21 cellular contexts compared by ENCODE assay signal in the genomic region with DNA sequence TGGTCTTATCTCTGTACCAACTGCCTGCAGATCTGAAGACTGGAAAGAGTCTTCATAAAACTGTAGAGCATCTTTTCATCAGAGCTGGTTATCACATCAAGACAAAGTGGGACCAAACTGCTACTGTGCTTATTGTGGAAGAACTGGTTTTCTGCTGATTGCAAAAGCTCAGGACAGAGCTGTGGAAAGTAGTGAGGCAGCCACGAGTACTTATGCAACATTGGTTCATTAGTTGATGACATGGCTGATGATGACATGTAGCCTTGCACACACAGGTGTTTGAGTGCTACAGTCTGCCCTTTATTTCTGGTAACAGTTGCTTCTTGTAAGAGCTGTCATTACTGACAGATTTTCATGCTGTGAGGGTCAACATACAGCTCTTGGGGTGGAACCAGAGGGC.
DNase-seq lines count a peak whose midpoint lies in the region; ATAC-seq and TF ChIP-seq lines count a peak whose summit lies in the region.
"Had no signal": no experiment of that assay in that cellular context is flagged by ENCODE, and none has a peak within 500 bp of the region (broad histone marks: within the 10 kb centered on the region; RNA-seq: fewer than 3 reads in every experiment).

No MANE protein-coding gene starts in this region.

- H3K9me3 ChIP-seq in mammary epithelial cell (replicated peaks; ENCODE audit: insufficient read depth, low read length) (no peaks in the 10 kb centered on the region), breast epithelium (peaks cover 6 to 9% of the 10 kb centered on the region in 2 donors), gastroesophageal sphincter (peaks cover 0 to 4% (median 0%) of the 10 kb centered on the region in 3 donors)
- H3K9me3 ChIP-seq: BE2C, SK-N-SH had no signal

- no peak overlapping the region for H3K27ac ChIP-seq in mammary epithelial cell (ENCODE audit: insufficient read depth, low read depth, low read length)
- no peak overlapping the region for H3K27ac ChIP-seq in breast epithelium
- no peak overlapping the region for H3K27ac ChIP-seq in gastroesophageal sphincter
- H3K27ac ChIP-seq: PC-9 had no signal

- H3K4me1 ChIP-seq in mammary epithelial cell (ENCODE audit: insufficient read depth, low read length) (no peaks in the 10 kb centered on the region), breast epithelium (no peaks in the 10 kb centered on the region), gastroesophageal sphincter (no peaks in the 10 kb centered on the region)
- H3K4me1 ChIP-seq: BE2C had no signal

- H3K9ac ChIP-seq in mammary epithelial cell (ENCODE audit: insufficient read depth, low read length), result no peak overlapping the region
- H3K9ac ChIP-seq: SK-N-SH had no signal

- no peaks in the 10 kb centered on the region for H4K20me1 ChIP-seq in mammary epithelial cell (ENCODE audit: insufficient read depth, low read length)

- no TSS peak for BruUV-seq in mammary epithelial cell (replicated peaks; lab: Mats Ljungman, UMichigan)

- H3K36me3 ChIP-seq in mammary epithelial cell (ENCODE audit: insufficient read depth, low read length) (no peaks in the 10 kb centered on the region), breast epithelium (no peaks in the 10 kb centered on the region), gastroesophageal sphincter (no peaks in the 10 kb centered on the region)
- H3K36me3 ChIP-seq: BE2C had no signal

- in situ Hi-C loops in mammary epithelial cell (cut with MboI; ENCODE audit: low sequenced_read_pairs in 2 of 2), result no loop called here

- H2AFZ ChIP-seq in mammary epithelial cell (ENCODE audit: low read depth, low read length), result no peak overlapping the region
- H2AFZ ChIP-seq: PC-9 had no signal

- WGBS in mammary epithelial cell (ENCODE audit: low coverage, missing lambda C conversion rate), result 0% methylated on average over 1 of the region's 1 CpG
- WGBS in gastroesophageal sphincter (ENCODE audit: low coverage in 1 of 2), 2 donors, result 40% methylated on average over 1 of the region's 1 CpG; no CpG with 5 or more reads in 1 of the 2 donors

- dilution Hi-C loops in mammary epithelial cell (cut with HindIII; ENCODE audit: low sequenced_read_pairs), result no loop called here

- ATAC-seq in GM21360 (IDR thresholded peaks at IDR 0.05; ENCODE audit: unreplicated experiment) (no peak), gastroesophageal sphincter (no peak), HG03378 (IDR thresholded peaks at IDR 0.05; ENCODE audit: unreplicated experiment) (no peak)
- ATAC-seq: GM12878, HCT116, T-cell had no signal

- H3K4me2 ChIP-seq in mammary epithelial cell (ENCODE audit: insufficient read depth, low read depth, low read length), result no peak overlapping the region
- H3K4me2 ChIP-seq: PC-9, SK-N-SH had no signal

- H3K4me3 ChIP-seq in mammary epithelial cell (replicated peaks in 1 of 3; ENCODE audit: insufficient read depth in 1 of 3, low read depth in 2 of 3, low read length in 3 of 3) (no peak overlapping the region), breast epithelium (no peak overlapping the region), epithelial cell of esophagus (ENCODE audit: low read length) (no peak overlapping the region), gastroesophageal sphincter (no peak overlapping the region)
- H3K4me3 ChIP-seq: GM12878, PC-9 had no signal

- intact Hi-C loops in mammary epithelial cell (cut with micrococcal nuclease) (no loop called here), breast epithelium (cut with DNase I; ENCODE audit: low total_unique reads) (no loop called here)

- no peaks in the 10 kb centered on the region for H3K27me3 ChIP-seq in mammary epithelial cell (ENCODE audit: insufficient read depth, low read length)
- no peaks in the 10 kb centered on the region for H3K27me3 ChIP-seq in breast epithelium
- no peaks in the 10 kb centered on the region for H3K27me3 ChIP-seq in gastroesophageal sphincter
- H3K27me3 ChIP-seq: BE2C had no signal

- TF ChIP-seq EP300 in gastroesophageal sphincter (IDR thresholded peaks at IDR 0.05), result no peak

- DNase-seq in mammary epithelial cell (peak; percentile 6), breast epithelium (ENCODE audit: low spot score in 2 of 2) (no peak), NCI-H2227 treated with DMSO at 0.1 percent for 48 hours (lab: John Stamatoyannopoulos, UW) (peak; percentile 2), epithelial cell of esophagus (ENCODE audit: low read depth) (peak; percentile 75), inferior parietal cortex (ENCODE audit: extremely low spot score) (no peak)
- DNase-seq: BE2C, DMS79 treated with DMSO at 0.1 percent for 48 hours, Kasumi-1, NCI-H1092 treated with DMSO at 0.1 percent for 48 hours, NCI-H2029 treated with DMSO at 0.1 percent for 48 hours, NCI-H524 treated with DMSO at 0.1 percent for 48 hours, PC-9, RPMI8226, SIG-M5, SK-N-SH, T-cell had no signal

- H3K79me2 ChIP-seq in mammary epithelial cell (ENCODE audit: insufficient read depth, low read length), result no peaks in the 10 kb centered on the region

- no peak for TF ChIP-seq POLR2A in breast epithelium (IDR thresholded peaks at IDR 0.05)
- no peak for TF ChIP-seq POLR2A in gastroesophageal sphincter (IDR thresholded peaks at IDR 0.05)

- CTCF ChIA-PET in mammary epithelial cell (lab: Charles Lee; ENCODE audit: low non-redundant PET), result no interaction called here

- no peak for TF ChIP-seq CTCF in mammary epithelial cell (conservative IDR thresholded peaks at IDR 0.05 in 1 of 2, IDR thresholded peaks at IDR 0.05 in 1 of 2; ENCODE audit: extremely low read depth in 1 of 2, insufficient read depth in 1 of 2, low read depth in 1 of 2, low read length in 2 of 2)
- no peak for TF ChIP-seq CTCF in breast epithelium (IDR thresholded peaks at IDR 0.05)
- no peak for TF ChIP-seq CTCF in epithelial cell of esophagus (IDR thresholded peaks at IDR 0.05; ENCODE audit: insufficient read depth, low read depth, low read length, missing control alignments)
- TF ChIP-seq CTCF in gastroesophageal sphincter (IDR thresholded peaks at IDR 0.05), result no peak

Comparison
In these comparisons a context has a peak if more than half of its experiments do, and no peak if none do; other contexts are left out.
1. DNase-seq: peak in mammary epithelial cell (single experiment), NCI-H2227 treated with DMSO at 0.1 percent for 48 hours (single experiment) and epithelial cell of esophagus (single experiment); none in breast epithelium (0 of 2) and inferior parietal cortex (single experiment).